ENCODE assay signal across 12 cellular contexts in genomic region chr11:114296979-114297372, GRCh38. TPM values are rescaled to one million over a fixed set of nuclear protein-coding genes. Genes with fewer than 3 reads are reported as not detected.
DNase-seq lines count a peak whose midpoint lies in the region; TF ChIP-seq lines count a peak whose summit lies in the region.
"Had no signal": no experiment of that assay in that cellular context is flagged by ENCODE, and none has a peak within 500 bp of the region (broad histone marks: within the 10 kb centered on the region; RNA-seq: fewer than 3 reads in every experiment).

No MANE protein-coding gene starts in this region.

- H3K36me3 ChIP-seq in SJCRH30: peaks cover 42% of the 10 kb centered on the region
- H3K36me3 ChIP-seq in duodenal mucosa (ENCODE audit: control insufficient read depth in 1 of 2, insufficient read depth in 2 of 2, low read length in 2 of 2): no peaks in the 10 kb centered on the region
- no peaks in the 10 kb centered on the region for H3K36me3 ChIP-seq in muscle layer of colon (ENCODE audit: insufficient read depth, low read length)
- H3K36me3 ChIP-seq in tibial nerve: peaks cover 0 to 41% (median 0%) of the 10 kb centered on the region in 3 donors

- TF ChIP-seq CTCF in tibial nerve (IDR thresholded peaks at IDR 0.05): no peak
- TF ChIP-seq CTCF in GM13977 (IDR thresholded peaks at IDR 0.05; ENCODE audit: extremely low read depth, insufficient read depth, missing control alignments): no peak

- H3K4me3 ChIP-seq in SJCRH30: peak overlapping the region; percentile 65
- peak overlapping the region; percentile 29 to 64 for H3K4me3 ChIP-seq in duodenal mucosa (ENCODE audit: low read depth in 1 of 2, low read length in 2 of 2)
- peak overlapping the region in 1 of 2 donors; percentile 38 for H3K4me3 ChIP-seq in muscle layer of colon (ENCODE audit: low read depth in 1 of 2, low read length in 2 of 2)
- H3K4me3 ChIP-seq in tibial nerve: peak overlapping the region; percentile 29 to 57 (median 40)

- TF ChIP-seq EP300 in tibial nerve (IDR thresholded peaks at IDR 0.05): no peak

- H3K9me3 ChIP-seq in SJCRH30 (replicated peaks) (peaks cover 8% of the 10 kb centered on the region), duodenal mucosa (ENCODE audit: control insufficient read depth in 1 of 2, low read length in 2 of 2) (peaks cover 0 to 8% of the 10 kb centered on the region in 2 donors), muscle layer of colon (ENCODE audit: low read length) (no peaks in the 10 kb centered on the region), tibial nerve (peaks cover 0 to 20% (median 4%) of the 10 kb centered on the region in 4 donors)

- H3K4me1 ChIP-seq in SJCRH30 (peaks cover 36% of the 10 kb centered on the region), duodenal mucosa (ENCODE audit: control insufficient read depth in 1 of 2, insufficient read depth in 2 of 2, low read length in 2 of 2) (peaks cover 0 to 10% of the 10 kb centered on the region in 2 donors), muscle layer of colon (ENCODE audit: insufficient read depth, low read length) (peaks cover 24% of the 10 kb centered on the region), tibial nerve (peaks cover 0 to 46% (median 19%) of the 10 kb centered on the region in 4 donors)

- DNase-seq in SJCRH30: no peak
- DNase-seq in tibial nerve (ENCODE audit: low spot score in 2 of 2): no peak
- DNase-seq in GM19240 (ENCODE audit: insufficient read length, low spot score): no peak
- DNase-seq in GM13977 (ENCODE audit: low spot score): no peak
- no peak for DNase-seq in activated CD4-positive, alpha-beta T cell treated with anti-CD3 and anti-CD28 coated beads, Interleukin-2, amount 50 U/mL, for 48 hours
- DNase-seq: NCI-H1417, nucleus accumbens, T-cell had no signal

- in situ Hi-C loops in GM13977 (cut with MboI; ENCODE audit: low pct_unique_long_range_greater_than_20kb, low sequenced_read_pairs, unreplicated experiment): no loop called here

- no peak for TF ChIP-seq POLR2A in tibial nerve (IDR thresholded peaks at IDR 0.05)

- peak overlapping the region; percentile 12 to 54 for H3K9ac ChIP-seq in duodenal mucosa (ENCODE audit: low read depth in 1 of 2, low read length in 2 of 2)
- no peak overlapping the region for H3K9ac ChIP-seq in muscle layer of colon (ENCODE audit: low read length)

- H3K27ac ChIP-seq in SJCRH30: peak overlapping the region; percentile 97
- peak overlapping the region; percentile 79 for H3K27ac ChIP-seq in duodenal mucosa (ENCODE audit: low read depth, low read length)
- H3K27ac ChIP-seq in muscle layer of colon (ENCODE audit: low read depth, low read length): peak overlapping the region; percentile 89
- peak overlapping the region; percentile 68 to 96 (median 85) for H3K27ac ChIP-seq in tibial nerve

- H3K27me3 ChIP-seq in SJCRH30: no peaks in the 10 kb centered on the region
- no peaks in the 10 kb centered on the region for H3K27me3 ChIP-seq in duodenal mucosa (ENCODE audit: control insufficient read depth in 1 of 2, insufficient read depth in 2 of 2, low read length in 2 of 2)
- no peaks in the 10 kb centered on the region for H3K27me3 ChIP-seq in muscle layer of colon (ENCODE audit: control insufficient read depth in 1 of 2, insufficient read depth in 2 of 2, low read length in 2 of 2)
- H3K27me3 ChIP-seq in tibial nerve: no peaks in the 10 kb centered on the region

RNA-seq across cellular contexts. Expression of gene NNMT, which starts 0.8 kb away (rescaled TPM):
- 51.2 and 59.6 TPM in 2 replicates for total RNA-seq in SJCRH30 (2014; rRNA removed; shearing (Covaris generic))
- 1,000 to 10,000 TPM in 1 of 4 donors, 100 to 1,000 TPM in 3; 520 to 1,803 (median 896) TPM for total RNA-seq in tibial nerve
- total RNA-seq: activated naive CD4-positive, alpha-beta T cell treated with anti-CD3 and anti-CD28 coated beads, Interleukin-2, amount 50 U/mL, for 72 hours; endodermal cell had no signal
